In the genomic region with DNA sequence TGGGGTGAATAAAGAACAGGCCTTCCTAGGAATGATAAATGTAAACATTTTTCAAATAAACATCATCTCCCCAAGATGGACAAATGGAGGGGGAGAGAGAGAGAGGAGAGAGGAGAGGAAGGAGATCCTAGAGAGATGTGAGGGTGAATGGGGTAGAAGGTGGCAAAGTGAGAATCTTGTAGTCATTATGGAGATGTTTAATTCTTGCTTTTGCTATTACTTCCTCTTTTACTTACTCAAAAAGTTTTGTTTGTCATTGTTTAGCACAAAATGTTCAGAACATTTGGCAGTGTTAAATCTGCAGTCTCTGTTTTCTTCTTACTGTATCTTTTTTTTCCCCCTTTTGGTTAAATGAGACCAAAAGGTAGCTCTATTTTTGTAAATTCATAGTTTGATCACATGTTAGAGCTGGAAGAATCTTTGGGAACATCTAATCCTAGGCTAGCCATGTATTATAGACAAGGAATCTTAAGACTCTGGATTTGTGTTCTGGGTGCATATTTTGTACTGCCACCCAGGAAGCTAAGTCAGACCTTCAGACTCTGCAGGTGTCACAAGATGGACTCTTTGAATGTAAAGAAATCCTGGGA, we compare ENCODE assay signal across 13 cellular contexts.
"Had no signal": no experiment of that assay in that cellular context is flagged by ENCODE, and none has a peak within 500 bp of the region (broad histone marks: within the 10 kb centered on the region; RNA-seq: fewer than 3 reads in every experiment).

No MANE protein-coding gene starts in this region.

- H3K27me3 Mint-ChIP-seq: activated CD4-positive, alpha-beta memory T cell treated with anti-CD3 and anti-CD28 coated beads, Interleukin-2, amount 10 ng/mL, durations not matched to agents 7 days and 5 days had no signal

- H3K4me3 ChIP-seq: coronary artery, gastrocnemius medialis, pancreas, stomach, tibial nerve had no signal

- DNase-seq: activated CD4-positive, alpha-beta memory T cell treated with anti-CD3 and anti-CD28 coated beads, Interleukin-2, amount 10 ng/mL, durations not matched to agents 7 days and 5 days; activated naive CD4-positive, alpha-beta T cell; caudate nucleus; effector CD8-positive, alpha-beta T cell; gastrocnemius medialis; nephron progenitor cell; pancreas; stimulated activated CD4-positive, alpha-beta T cell treated with anti-CD3 and anti-CD28 coated beads, Interleukin-4, amount 100 ng/mL, for 24 hours; stomach; T-helper 9 cell had no signal

- H3K4me1 ChIP-seq: gastrocnemius medialis, pancreas had no signal

- H3K27ac Mint-ChIP-seq: activated CD4-positive, alpha-beta memory T cell treated with anti-CD3 and anti-CD28 coated beads, Interleukin-2, amount 10 ng/mL, durations not matched to agents 7 days and 5 days; nephron progenitor cell had no signal

- H3K4me3 Mint-ChIP-seq: activated CD4-positive, alpha-beta memory T cell treated with anti-CD3 and anti-CD28 coated beads, Interleukin-2, amount 10 ng/mL, durations not matched to agents 7 days and 5 days; nephron progenitor cell had no signal

- H3K27ac ChIP-seq: coronary artery, gastrocnemius medialis, pancreas, stomach, VCaP had no signal

- H3K36me3 ChIP-seq: gastrocnemius medialis, pancreas, stomach, tibial nerve had no signal

- H3K9me3 Mint-ChIP-seq: activated CD4-positive, alpha-beta memory T cell treated with anti-CD3 and anti-CD28 coated beads, Interleukin-2, amount 10 ng/mL, durations not matched to agents 7 days and 5 days; nephron progenitor cell had no signal

- H3K4me1 Mint-ChIP-seq: activated CD4-positive, alpha-beta memory T cell treated with anti-CD3 and anti-CD28 coated beads, Interleukin-2, amount 10 ng/mL, durations not matched to agents 7 days and 5 days had no signal

- H3K27me3 ChIP-seq: gastrocnemius medialis, pancreas, stomach, tibial nerve had no signal

- H3K9me3 ChIP-seq: gastrocnemius medialis, pancreas, stomach, tibial nerve had no signal
